In the genomic region with DNA sequence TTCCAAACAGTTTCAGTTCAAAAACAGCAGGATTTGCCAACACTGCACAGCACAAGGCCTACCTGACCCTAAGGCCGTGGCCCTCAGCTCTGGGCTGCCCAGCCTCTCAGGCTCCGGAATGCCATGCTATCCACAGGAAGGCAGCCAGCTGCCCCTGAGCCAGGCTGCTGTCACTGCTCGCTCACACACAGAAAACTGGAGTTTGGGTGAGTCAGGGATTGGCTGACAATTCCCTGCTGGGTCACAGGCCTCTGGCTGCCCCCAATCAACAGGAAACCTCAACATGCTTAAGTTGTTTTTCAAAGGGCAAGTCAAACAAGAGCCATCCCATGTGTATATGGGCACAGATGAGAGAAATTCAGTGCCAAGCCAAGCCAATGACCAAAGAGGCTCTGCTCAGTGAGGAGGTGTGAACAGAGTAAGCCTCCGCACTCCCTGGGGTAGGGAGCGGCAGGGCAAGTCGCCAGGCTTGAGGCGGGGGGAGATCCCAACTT, we compare ENCODE assay signal across 7 cellular contexts. TPM values are rescaled to one million over a fixed set of nuclear protein-coding genes. Genes with fewer than 3 reads are reported as not detected.
A peak's percentile ranks its signal among the peaks of the same experiment; 100 is the strongest.
DNase-seq lines count a peak whose midpoint lies in the region; ATAC-seq and TF ChIP-seq lines count a peak whose summit lies in the region.

No MANE protein-coding gene starts in this region.

- H3K4me3 Mint-ChIP-seq in activated CD4-positive, alpha-beta T cell treated with anti-CD3 and anti-CD28 coated beads, Interleukin-2, amount 10 ng/mL, durations not matched to agents 24 days and 14 days: no peak overlapping the region

- intact Hi-C loops in right lobe of liver (cut with DNase I): no loop called here
- intact Hi-C loops in aorta (cut with DNase I): loop anchor here in 1 of 2 donors (5.0 kb wide), 1 partner anchor 35 kb away; no protein-coding TSS in a partner anchor
- intact Hi-C loops in activated CD4-positive, alpha-beta T cell treated with anti-CD3 and anti-CD28 coated beads, Interleukin-2, amount 10 ng/mL, durations not matched to agents 24 days and 14 days (cut with micrococcal nuclease): no loop called here

- H3K4me1 ChIP-seq in right lobe of liver: peaks cover 0 to 34% (median 15%) of the 10 kb centered on the region in 4 donors
- peaks cover 1 to 6% of the 10 kb centered on the region in 2 donors for H3K4me1 ChIP-seq in aorta (ENCODE audit: control insufficient read depth in 1 of 2, insufficient read depth in 2 of 2, low read length in 2 of 2)

- no peaks in the 10 kb centered on the region for H3K9me3 Mint-ChIP-seq in activated CD4-positive, alpha-beta T cell treated with anti-CD3 and anti-CD28 coated beads, Interleukin-2, amount 10 ng/mL, durations not matched to agents 24 days and 14 days

- H3K27ac ChIP-seq in brain microvascular endothelial cell (no peak overlapping the region), right lobe of liver (peak overlapping the region; percentile 49 to 84 (median 78)), aorta (ENCODE audit: low read depth in 1 of 2, low read length in 2 of 2) (peak overlapping the region in 1 of 2 donors; percentile 60)

- H3K27me3 ChIP-seq in brain microvascular endothelial cell (replicated peaks) (no peaks in the 10 kb centered on the region), right lobe of liver (no peaks in the 10 kb centered on the region), aorta (ENCODE audit: control insufficient read depth in 1 of 2, insufficient read depth in 2 of 2, low read length in 1 of 2) (no peaks in the 10 kb centered on the region)

- TF ChIP-seq CTCF in brain microvascular endothelial cell (IDR thresholded peaks at IDR 0.05; ENCODE audit: low read depth, low read length, missing control alignments) (no peak), right lobe of liver (IDR thresholded peaks at IDR 0.05) (no peak)

- H3K9me3 ChIP-seq in right lobe of liver (no peaks in the 10 kb centered on the region), aorta (ENCODE audit: control insufficient read depth, low read length) (no peaks in the 10 kb centered on the region)

- in situ Hi-C loops in brain microvascular endothelial cell (cut with HindIII; ENCODE audit: low pct_ligation_motif_present, low sequenced_read_pairs): no loop called here

- peak; percentile 11 for ATAC-seq in HG02981 (IDR thresholded peaks at IDR 0.05; ENCODE audit: unreplicated experiment)
- ATAC-seq in right lobe of liver: peak; percentile 94 to 96 (median 96)
- ATAC-seq in aorta (ENCODE audit: low FRiP score): peak; percentile 92
- no peak for ATAC-seq in HG02973 (IDR thresholded peaks at IDR 0.05; ENCODE audit: unreplicated experiment)

- H3K4me1 Mint-ChIP-seq in activated CD4-positive, alpha-beta T cell treated with anti-CD3 and anti-CD28 coated beads, Interleukin-2, amount 10 ng/mL, durations not matched to agents 24 days and 14 days: no peaks in the 10 kb centered on the region

- no peaks in the 10 kb centered on the region for H3K27me3 Mint-ChIP-seq in activated CD4-positive, alpha-beta T cell treated with anti-CD3 and anti-CD28 coated beads, Interleukin-2, amount 10 ng/mL, durations not matched to agents 24 days and 14 days

- no peak for TF ChIP-seq POLR2A in right lobe of liver (IDR thresholded peaks at IDR 0.05)

- H3K36me3 Mint-ChIP-seq in activated CD4-positive, alpha-beta T cell treated with anti-CD3 and anti-CD28 coated beads, Interleukin-2, amount 10 ng/mL, durations not matched to agents 24 days and 14 days (ENCODE audit: low read depth): no peaks in the 10 kb centered on the region

- no peak overlapping the region for H3K4me3 ChIP-seq in brain microvascular endothelial cell (ENCODE audit: low read depth, low read length)
- no peak overlapping the region for H3K4me3 ChIP-seq in right lobe of liver
- H3K4me3 ChIP-seq in aorta (ENCODE audit: low read length in 2 of 2): no peak overlapping the region

- 40% methylated on average over 4 of the region's 7 CpGs for WGBS in right lobe of liver (ENCODE audit: insufficient coverage, low coverage, low lambda C conversion rate, missing lambda C conversion rate)
- 2 to 9% methylated on average over 7 of the region's 7 CpGs for WGBS in aorta, 2 donors

- no peak overlapping the region for H3K27ac Mint-ChIP-seq in activated CD4-positive, alpha-beta T cell treated with anti-CD3 and anti-CD28 coated beads, Interleukin-2, amount 10 ng/mL, durations not matched to agents 24 days and 14 days

- H3K36me3 ChIP-seq in brain microvascular endothelial cell (replicated peaks): no peaks in the 10 kb centered on the region
- peaks cover 0 to 5% (median 0%) of the 10 kb centered on the region in 4 donors for H3K36me3 ChIP-seq in right lobe of liver
- H3K36me3 ChIP-seq in aorta (ENCODE audit: control insufficient read depth in 1 of 2, insufficient read depth in 2 of 2, low read length in 1 of 2): no peaks in the 10 kb centered on the region

- DNase-seq in brain microvascular endothelial cell (peak; percentile 61), right lobe of liver (peak; percentile 88 to 95 (median 94)), aorta (peak; percentile 92 to 93)
- no peak for DNase-seq in activated CD4-positive, alpha-beta T cell treated with anti-CD3 and anti-CD28 coated beads, Interleukin-2, amount 10 ng/mL, durations not matched to agents 24 days and 14 days
- DNase-seq in stimulated activated CD4-positive, alpha-beta T cell treated with anti-CD3 and anti-CD28 coated beads, Interleukin-1b, Interleukin-23, amount 100 ng/mL, for 48 hours: no peak

RNA-seq across cellular contexts. Expression of a gene that starts 50.2 kb away (rescaled TPM):
- total RNA-seq in right lobe of liver (100 to 1,000 TPM; 187 to 394 (median 327) TPM), aorta (100 to 1,000 TPM; 623 to 776 TPM)
- polyA plus RNA-seq in aorta: 1,000 to 10,000 TPM; 2,339 to 4,548 TPM
- total RNA-seq in activated CD4-positive, alpha-beta T cell treated with anti-CD3 and anti-CD28 coated beads, Interleukin-2, amount 10 ng/mL, durations not matched to agents 24 days and 14 days: 738 and 745 TPM in 2 replicates

RNA-seq across cellular contexts. Expression of a gene that starts 50.3 kb away (rescaled TPM):
- 10 to 100 TPM in 2 of 6 experiments, 1 to 10 TPM in 4; 4.0 to 16.4 (median 6.9) TPM for total RNA-seq in right lobe of liver
- 10 to 100 TPM in 1 of 2 donors, 1 to 10 TPM in 1; 9.4 to 18.7 TPM for total RNA-seq in aorta
- 1 to 10 TPM; 3.4 to 8.4 TPM for polyA plus RNA-seq in aorta
- total RNA-seq in activated CD4-positive, alpha-beta T cell treated with anti-CD3 and anti-CD28 coated beads, Interleukin-2, amount 10 ng/mL, durations not matched to agents 24 days and 14 days: 11.9 and 13.4 TPM in 2 replicates

Comparison
In these comparisons a context has a peak if more than half of its experiments do, and no peak if none do; other contexts are left out.
1. DNase-seq: peak in brain microvascular endothelial cell (single experiment), right lobe of liver (3 of 3) and aorta (2 of 2); none in activated CD4-positive, alpha-beta T cell treated with anti-CD3 and anti-CD28 coated beads, Interleukin-2, amount 10 ng/mL, durations not matched to agents 24 days and 14 days (single experiment) and stimulated activated CD4-positive, alpha-beta T cell treated with anti-CD3 and anti-CD28 coated beads, Interleukin-1b, Interleukin-23, amount 100 ng/mL, for 48 hours (single experiment).